ENCODE assay signal across 8 cellular contexts in genomic region chr14:90331497-90332270, GRCh38. TPM values are rescaled to one million over a fixed set of nuclear protein-coding genes. Genes with fewer than 3 reads are reported as not detected.
A peak's percentile ranks its signal among the peaks of the same experiment; 100 is the strongest.
DNase-seq lines count a peak whose midpoint lies in the region; ATAC-seq and TF ChIP-seq lines count a peak whose summit lies in the region.

NRDE2 (minus strand) TSS chr14:90331941; CDS start chr14:90331904, 37 bp downstream.

- H3K4me2 ChIP-seq in neural progenitor cell: peak within 1 kb of the TSS; percentile 77

- H3K4me1 ChIP-seq in SJSA1 (replicated peaks) (no peaks in the 10 kb centered on the region; the same call in 1 of the 2 replicates), foreskin keratinocyte (peaks cover 5% of the 10 kb centered on the region), neural progenitor cell (peaks cover 7% of the 10 kb centered on the region), stomach smooth muscle (ENCODE audit: control insufficient read depth, insufficient read depth, low read length) (peaks cover 5% of the 10 kb centered on the region)

- no peaks in the 10 kb centered on the region for H4K20me1 ChIP-seq in neural progenitor cell (ENCODE audit: low read depth)

- H3F3A ChIP-seq in neural progenitor cell (ENCODE audit: low read depth): no peaks in the 10 kb centered on the region

- peaks cover 9% of the 10 kb centered on the region; the same call in 1 of the 2 replicates for H3K27me3 ChIP-seq in SJSA1 (replicated peaks)
- H3K27me3 ChIP-seq in foreskin keratinocyte: no peaks in the 10 kb centered on the region
- peaks cover 40% of the 10 kb centered on the region for H3K27me3 ChIP-seq in neural progenitor cell
- H3K27me3 ChIP-seq in stomach smooth muscle (ENCODE audit: control insufficient read depth in 1 of 2, insufficient read depth in 2 of 2, low read length in 2 of 2): no peaks in the 10 kb centered on the region

- H3K4me3 ChIP-seq in HFF-Myc (replicated peaks; ENCODE audit: low read depth, low read length) (peak within 1 kb of the TSS; percentile 50), SJSA1 (peak within 1 kb of the TSS; percentile 59), neural progenitor cell (peak within 1 kb of the TSS; percentile 49), stomach smooth muscle (ENCODE audit: low read length in 2 of 2) (peak within 1 kb of the TSS; percentile 83 to 90)

- ATAC-seq in foreskin keratinocyte: peak; percentile 97

- H3K79me2 ChIP-seq in neural progenitor cell (ENCODE audit: low read depth): peaks cover 45% of the 10 kb centered on the region

- H3K9me3 Mint-ChIP-seq in neural progenitor cell: no peaks in the 10 kb centered on the region

- peak within 1 kb of the TSS; percentile 93 for H3K4me3 Mint-ChIP-seq in neural progenitor cell

- no peak for TF ChIP-seq CTCF in HFF-Myc (IDR thresholded peaks at IDR 0.05; ENCODE audit: low read depth, low read length, missing control alignments)
- no peak for TF ChIP-seq CTCF in foreskin keratinocyte (conservative IDR thresholded peaks at IDR 0.05)
- peak; percentile 22 for TF ChIP-seq CTCF in neural progenitor cell (IDR thresholded peaks at IDR 0.05)

- peak within 1 kb of the TSS; percentile 43 for H3K9ac ChIP-seq in neural progenitor cell
- peak within 1 kb of the TSS; percentile 83 to 95 for H3K9ac ChIP-seq in stomach smooth muscle (ENCODE audit: low read length in 2 of 2)

- DNase-seq in GM04503 (ENCODE audit: low read depth) (peak; percentile 77), HFF-Myc (ENCODE audit: extremely low read depth, low read depth) (peak; percentile 73), MV-4-11 (lab: John Stamatoyannopoulos, UW) (peak; percentile 95), SJSA1 (ENCODE audit: low read depth in 1 of 2, low spot score in 2 of 2) (peak; percentile 94 to 99), foreskin keratinocyte (peak; percentile 87 to 92), neural progenitor cell (ENCODE audit: low spot score) (peak; percentile 100)
- DNase-seq in activated gamma-delta T cell treated with anti-CD3 and anti-CD28 coated beads, Interleukin-2, amount 50 U/mL, for 16 hours (ENCODE audit: low read depth): peak; percentile 95

- peaks cover 2% of the 10 kb centered on the region for H3K36me3 Mint-ChIP-seq in neural progenitor cell

- H3K27ac ChIP-seq in SJSA1 (peak within 1 kb of the TSS; percentile 67), foreskin keratinocyte (peak within 1 kb of the TSS; percentile 83), neural progenitor cell (no peak within 1 kb of the TSS), stomach smooth muscle (ENCODE audit: low read length) (peak within 1 kb of the TSS; percentile 37)

- peak within 1 kb of the TSS; percentile 98 for H3K27ac Mint-ChIP-seq in neural progenitor cell

- H3K36me3 ChIP-seq in SJSA1 (no peaks in the 10 kb centered on the region), neural progenitor cell (no peaks in the 10 kb centered on the region), stomach smooth muscle (ENCODE audit: control insufficient read depth in 2 of 2, insufficient read depth in 2 of 2, low read length in 2 of 2) (no peaks in the 10 kb centered on the region)

- peaks cover 11% of the 10 kb centered on the region for H3K4me1 Mint-ChIP-seq in neural progenitor cell

- H3K9me3 ChIP-seq in SJSA1 (replicated peaks) (no peaks in the 10 kb centered on the region), neural progenitor cell (ENCODE audit: low read depth) (no peaks in the 10 kb centered on the region), stomach smooth muscle (ENCODE audit: control insufficient read depth in 2 of 2, low read length in 2 of 2) (no peaks in the 10 kb centered on the region)

- H3K27me3 Mint-ChIP-seq in neural progenitor cell (ENCODE audit: insufficient read depth, low read depth): peaks cover 15% of the 10 kb centered on the region

- peak within 1 kb of the TSS; percentile 97 for H2AFZ ChIP-seq in neural progenitor cell (replicated peaks)

RNA-seq across cellular contexts. Expression of gene NRDE2, which starts in this region (rescaled TPM):
- total RNA-seq in SJSA1 (2014; rRNA removed; shearing (Covaris generic)): 8.6 and 9.1 TPM in 2 replicates
- total RNA-seq in foreskin keratinocyte: 8.8 and 10.3 TPM in 2 replicates
- polyA plus RNA-seq in foreskin keratinocyte: 5.5 and 6.5 TPM in 2 replicates
- total RNA-seq in neural progenitor cell (ENCODE audit: low replicate concordance): 10.2 and 13.1 TPM in 2 replicates
